Comparison of ENCODE assay signal across 9 cellular contexts in the genomic region with DNA sequence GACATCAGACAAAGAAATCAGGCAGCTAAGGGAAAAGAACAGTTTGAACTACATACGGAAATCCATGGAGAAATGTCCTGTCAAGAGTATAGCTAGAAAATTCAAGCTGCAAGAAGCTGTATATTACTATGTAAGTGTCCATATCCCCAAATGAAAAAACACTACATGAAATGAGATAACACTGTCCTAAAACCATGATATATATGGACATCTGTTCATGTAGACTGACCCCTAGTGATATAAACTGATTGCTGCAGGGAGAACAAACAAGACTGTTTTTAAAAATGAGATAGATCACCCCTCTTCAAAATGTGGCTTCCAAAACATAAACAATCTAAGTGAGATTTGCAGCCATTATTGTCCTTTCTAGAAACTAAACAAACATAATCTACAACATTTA.
DNase-seq lines count a peak whose midpoint lies in the region; ATAC-seq and TF ChIP-seq lines count a peak whose summit lies in the region.
"Had no signal": no experiment of that assay in that cellular context is flagged by ENCODE, and none has a peak within 500 bp of the region (broad histone marks: within the 10 kb centered on the region; RNA-seq: fewer than 3 reads in every experiment).

No MANE protein-coding gene starts in this region.

- no peak overlapping the region for H3K4me2 ChIP-seq in PC-3 (ENCODE audit: low read length)

- no peak for ATAC-seq in heart right ventricle
- no peak for ATAC-seq in left cardiac atrium
- peak; percentile 46; the same call in 1 of the 2 replicates for ATAC-seq in PC-3
- no peak for ATAC-seq in HG02571 (IDR thresholded peaks at IDR 0.05; ENCODE audit: unreplicated experiment)
- no peak for ATAC-seq in HG03571 (IDR thresholded peaks at IDR 0.05; ENCODE audit: unreplicated experiment)
- ATAC-seq: stimulated activated effector memory CD8-positive, alpha-beta T cell treated with anti-CD3 and anti-CD28 coated beads, Interleukin-12 subunit alpha, Interleukin-12 subunit beta, amount 100 ng/mL, for 72 hours had no signal

- no peaks in the 10 kb centered on the region for H3K36me3 ChIP-seq in heart right ventricle
- no peaks in the 10 kb centered on the region for H3K36me3 ChIP-seq in PC-3 (ENCODE audit: low read depth, low read length)

- DNase-seq in heart right ventricle (no peak), left cardiac atrium (no peak), PC-3 (peak; percentile 49), fibroblast of the conjunctiva (ENCODE audit: low read depth) (peak; percentile 24), substantia nigra (lab: John Stamatoyannopoulos, UW) (no peak)
- no peak for DNase-seq in stimulated activated CD4-positive, alpha-beta T cell treated with anti-CD3 and anti-CD28 coated beads, Interleukin-1b, Interleukin-23, amount 100 ng/mL, for 48 hours

- H3K4me1 ChIP-seq in heart right ventricle (peaks cover 0 to 4% (median 0%) of the 10 kb centered on the region in 9 donors), PC-3 (ENCODE audit: insufficient read depth, low read length) (no peaks in the 10 kb centered on the region)

- H3K27me3 ChIP-seq in heart right ventricle (no peaks in the 10 kb centered on the region), PC-3 (ENCODE audit: low read length) (no peaks in the 10 kb centered on the region; the same call in 1 of the 2 replicates)

- H3F3A ChIP-seq in PC-3 (ENCODE audit: low read length, unreplicated experiment), result no peaks in the 10 kb centered on the region

- CTCF ChIA-PET in PC-3 (lab: Charles Lee), result no interaction called here

- no TSS peak for BruUV-seq in PC-3 (replicated peaks; lab: Mats Ljungman, UMichigan)

- H3K79me2 ChIP-seq in PC-3 (ENCODE audit: low read length), result no peaks in the 10 kb centered on the region

- POLR2A ChIA-PET in PC-3 (lab: Charles Lee; ENCODE audit: unreplicated experiment), result no interaction called here

- no peaks in the 10 kb centered on the region for H3K9me2 ChIP-seq in PC-3 (replicated peaks; ENCODE audit: low read length)

- TF ChIP-seq CTCF in heart right ventricle (IDR thresholded peaks at IDR 0.05) (peak in 7 of 9 donors; percentile 39 to 61 (median 48)), PC-3 (conservative IDR thresholded peaks at IDR 0.05; ENCODE audit: low read depth, low read length) (peak; percentile 82)

- no peak overlapping the region for H3K9ac ChIP-seq in PC-3 (ENCODE audit: low read length)

- H2AFZ ChIP-seq in PC-3 (ENCODE audit: low read length), result 0 out of 2 replicates have a peak overlapping the region, but pooled peaks have one; percentile 6

- no peaks in the 10 kb centered on the region for H4K20me1 ChIP-seq in PC-3 (ENCODE audit: low read length)

- H3K9me3 ChIP-seq in heart right ventricle (no peaks in the 10 kb centered on the region), PC-3 (ENCODE audit: low read length) (no peaks in the 10 kb centered on the region)

- WGBS in heart right ventricle, 2 donors, result 62 to 81% methylated on average over 1 of the region's 1 CpG

- intact Hi-C loops in heart right ventricle (cut with DNase I), result loop anchor here in 6 of 10 donors (5.0 to 10.0 kb wide), 4 partner anchors 228 to 1891 kb away; no protein-coding TSS in a partner anchor
- intact Hi-C loops in left cardiac atrium (cut with DNase I), result no loop called here
- intact Hi-C loops in PC-3 (cut with micrococcal nuclease), result loop anchor here (1.0 to 10.0 kb wide), 3 partner anchors 241 to 1890 kb away; no protein-coding TSS in a partner anchor

- H3K27ac ChIP-seq in heart right ventricle, result no peak overlapping the region
- no peak overlapping the region for H3K27ac ChIP-seq in PC-3 (ENCODE audit: low read length)
- no peak overlapping the region for H3K27ac ChIP-seq in substantia nigra (ENCODE audit: low read depth, low read length, poor library complexity, severe bottlenecking)

- H3K4me3 ChIP-seq in heart right ventricle, result no peak overlapping the region
- no peak overlapping the region for H3K4me3 ChIP-seq in PC-3 (ENCODE audit: low read length)

Comparison
In these comparisons a context has a peak if more than half of its experiments do, and no peak if none do; other contexts are left out.
1. intact Hi-C loops: an anchor here in heart right ventricle (5.0 to 10.0 kb wide) and PC-3 (1.0 to 10.0 kb wide); none called in left cardiac atrium.
2. DNase-seq: peak in PC-3 (single experiment) and fibroblast of the conjunctiva (single experiment); none in heart right ventricle (0 of 2), left cardiac atrium (single experiment), stimulated activated CD4-positive, alpha-beta T cell treated with anti-CD3 and anti-CD28 coated beads, Interleukin-1b, Interleukin-23, amount 100 ng/mL, for 48 hours (single experiment) and substantia nigra (0 of 49).